Comparison of ENCODE assay signal across 22 cellular contexts in the genomic region with DNA sequence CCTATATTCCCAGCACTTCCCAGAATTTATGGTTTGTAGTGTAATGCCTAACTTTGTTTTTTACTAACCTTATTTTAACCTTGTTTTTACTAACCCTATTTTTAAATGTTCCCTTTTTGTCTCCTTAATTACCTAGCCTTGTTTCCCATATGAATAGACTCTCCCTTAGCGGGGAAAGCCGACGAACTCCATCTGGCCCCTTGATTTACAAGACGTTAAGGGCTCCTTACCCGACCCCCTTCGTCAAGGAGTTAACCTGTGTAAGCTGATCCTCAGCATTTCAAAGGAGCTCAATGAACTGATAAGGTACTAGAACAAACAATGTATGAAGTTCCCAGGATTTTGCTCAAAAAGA. TPM values are rescaled to one million over a fixed set of nuclear protein-coding genes. Genes with fewer than 3 reads are reported as not detected.
DNase-seq lines count a peak whose midpoint lies in the region; ATAC-seq, FAIRE-seq and TF ChIP-seq lines count a peak whose summit lies in the region.
"Had no signal": no experiment of that assay in that cellular context is flagged by ENCODE, and none has a peak within 500 bp of the region (broad histone marks: within the 10 kb centered on the region; RNA-seq: fewer than 3 reads in every experiment).

No MANE protein-coding gene starts in this region.

- POLR2A ChIA-PET in GM12878 (lab: Charles Lee), result interaction anchor here (0.5 to 3.2 kb wide), 11 partner anchors 15 to 865 kb away, joined by 3 to 76 read pairs (median 4); partner anchors contain the start of genes APOBEC3D, APOBEC3H and CBX7

- peaks cover 3% of the 10 kb centered on the region for H3K27me3 Mint-ChIP-seq in IgD-negative memory B cell
- no peaks in the 10 kb centered on the region for H3K27me3 Mint-ChIP-seq in mesothelial cell of epicardium (ENCODE audit: low read depth)

- H3K9me3 ChIP-seq in GM12878 (replicated peaks; ENCODE audit: control insufficient read depth, insufficient read depth, low read length), result no peaks in the 10 kb centered on the region
- H3K9me3 ChIP-seq: BE2C, right atrium auricular region, tibial artery had no signal

- no peak for TF ChIP-seq RAD21 in GM12878 (IDR thresholded peaks at IDR 0.05; ENCODE audit: insufficient read depth, low read depth, low read length)

- no peaks in the 10 kb centered on the region for H3K27me3 ChIP-seq in GM12878 (replicated peaks in 1 of 2; ENCODE audit: control insufficient read depth in 2 of 2, insufficient read depth in 2 of 2, low read length in 1 of 2)
- H3K27me3 ChIP-seq in dorsolateral prefrontal cortex, result no peaks in the 10 kb centered on the region
- H3K27me3 ChIP-seq: BE2C, right atrium auricular region had no signal

- H3K9me3 Mint-ChIP-seq in IgD-negative memory B cell (no peaks in the 10 kb centered on the region), mesothelial cell of epicardium (no peaks in the 10 kb centered on the region)
- H3K9me3 Mint-ChIP-seq: activated naive CD4-positive, alpha-beta T cell treated with anti-CD3 and anti-CD28 coated beads for 36 hours had no signal

- peak overlapping the region; percentile 12; the same call in 1 of the 2 replicates for H3K4me3 ChIP-seq in GM12878
- H3K4me3 ChIP-seq in dorsolateral prefrontal cortex, result no peak overlapping the region
- H3K4me3 ChIP-seq: right atrium auricular region, SK-N-MC, tibial artery had no signal

- TF ChIP-seq POLR2A in GM12878 (IDR thresholded peaks at IDR 0.05; ENCODE audit: low read depth, low read length), result no peak

- in situ Hi-C loops in GM12878 (cut with MboI), result no loop called here

- RAD21 ChIA-PET in GM12878 (lab: Charles Lee; ENCODE audit: unreplicated experiment), result interaction anchor here (0.7 to 3.2 kb wide), 11 partner anchors 15 to 245 kb away, joined by 3 to 85 read pairs (median 6); partner anchors contain the start of genes APOBEC3C, APOBEC3H and CBX6

- H4K20me1 ChIP-seq in GM12878 (ENCODE audit: control insufficient read depth, insufficient read depth), result no peaks in the 10 kb centered on the region

- peak overlapping the region; percentile 50; the same call in 1 of the 2 replicates for H3K4me2 ChIP-seq in GM12878 (ENCODE audit: control insufficient read depth, insufficient read depth)

- no peak for FAIRE-seq in GM12878 (lab: Jason Lieb, UNC)

- no peaks in the 10 kb centered on the region for H3K79me2 ChIP-seq in GM12878 (ENCODE audit: control insufficient read depth, insufficient read depth, low read length)

- WGBS in GM12878 (ENCODE audit: insufficient coverage, insufficient replicate concordance, low lambda C conversion rate, missing lambda C conversion rate), result 23% methylated on average over 6 of the region's 6 CpGs

- TF ChIP-seq EP300 in GM12878 (IDR thresholded peaks at IDR 0.05; ENCODE audit: borderline replicate concordance in 1 of 2, control insufficient read depth in 1 of 2, low read depth in 2 of 2, low read length in 2 of 2), result no peak

- no peak for TF ChIP-seq CTCF in GM12878 (IDR thresholded peaks at IDR 0.05 in 2 of 3, conservative IDR thresholded peaks at IDR 0.05 in 1 of 3; ENCODE audit: control insufficient read depth in 2 of 3, extremely low read depth in 1 of 3, insufficient read depth in 1 of 3, low read depth in 3 of 3, low read length in 3 of 3)
- TF ChIP-seq CTCF in mesothelial cell of epicardium (IDR thresholded peaks at IDR 0.05; ENCODE audit: unreplicated experiment), result no peak
- no peak for TF ChIP-seq CTCF in dorsolateral prefrontal cortex (IDR thresholded peaks at IDR 0.05 in 54 of 56, conservative IDR thresholded peaks at IDR 0.05 in 2 of 56; ENCODE audit: low read depth in 1 of 56, partially characterized antibody in 56 of 56)

- H3K9ac ChIP-seq in GM12878 (ENCODE audit: control insufficient read depth, insufficient read depth, low read length), result no peak overlapping the region

- H3K4me1 Mint-ChIP-seq in IgD-negative memory B cell (peaks cover 43 to 51% (median 47%) of the 10 kb centered on the region in 3 donors), mesothelial cell of epicardium (peaks cover 43% of the 10 kb centered on the region)

- H3K27ac Mint-ChIP-seq in IgD-negative memory B cell (peak overlapping the region in 2 of 3 donors; percentile 42 to 63), mesothelial cell of epicardium (peak overlapping the region; percentile 84)
- H3K27ac Mint-ChIP-seq: activated naive CD4-positive, alpha-beta T cell treated with anti-CD3 and anti-CD28 coated beads for 36 hours had no signal

- no peaks in the 10 kb centered on the region for H3K36me3 ChIP-seq in GM12878 (ENCODE audit: control insufficient read depth in 2 of 2, insufficient read depth in 2 of 2, low read length in 1 of 2)
- H3K36me3 ChIP-seq: BE2C, right atrium auricular region, tibial artery had no signal

- H3K4me1 ChIP-seq in GM12878 (ENCODE audit: control insufficient read depth, insufficient read depth, low read length), result peaks cover 51% of the 10 kb centered on the region
- H3K4me1 ChIP-seq: right atrium auricular region, tibial artery had no signal

- CTCF ChIA-PET in GM12878 (lab: Yijun Ruan, JAX), result interaction anchor here (0.6 to 3.2 kb wide), 11 partner anchors 12 to 244 kb away, joined by 3 to 39 read pairs (median 3); partner anchors contain the start of gene APOBEC3H

- H2AFZ ChIP-seq in GM12878 (ENCODE audit: control insufficient read depth, low read depth, low read length), result no peak overlapping the region

- H3K27ac ChIP-seq in GM12878 (ENCODE audit: control insufficient read depth, insufficient read depth), result peak overlapping the region; percentile 96
- no peak overlapping the region for H3K27ac ChIP-seq in dorsolateral prefrontal cortex
- H3K27ac ChIP-seq: 22Rv1, right atrium auricular region, SK-N-MC, tibial artery had no signal

- H3K4me3 Mint-ChIP-seq in IgD-negative memory B cell, result no peak overlapping the region
- peak overlapping the region; percentile 22 for H3K4me3 Mint-ChIP-seq in mesothelial cell of epicardium
- H3K4me3 Mint-ChIP-seq: activated naive CD4-positive, alpha-beta T cell treated with anti-CD3 and anti-CD28 coated beads for 36 hours had no signal

- intact Hi-C loops in GM12878 (cut with micrococcal nuclease; ENCODE audit: unreplicated experiment), result no loop called here
- intact Hi-C loops in dorsolateral prefrontal cortex (cut with DNase I), result no loop called here

- DNase-seq in DMS 273 (lab: John Stamatoyannopoulos, UW; ENCODE audit: unreplicated experiment) (peak; percentile 12), DMS 273 treated with DMSO at 0.1 percent for 48 hours (lab: John Stamatoyannopoulos, UW) (no peak), GM12878 (ENCODE audit: low read depth, low spot score) (no peak), mesothelial cell of epicardium (ENCODE audit: low spot score in 2 of 2, unreplicated experiment in 2 of 2) (no peak), NCI-H510A (lab: John Stamatoyannopoulos, UW) (no peak), dorsolateral prefrontal cortex (no peak), HT-29 (ENCODE audit: low spot score) (no peak)
- DNase-seq: activated CD8-positive, alpha-beta memory T cell treated with anti-CD3 and anti-CD28 coated beads, Interleukin-2, amount 50 U/mL, for 4 hours; BE2C; GF-D8; left cardiac atrium; MV-4-11; NCI-H2029; NCI-H526; tibial artery had no signal

- no TSS peak for BruUV-seq in GM12878 (replicated peaks; lab: Mats Ljungman, UMichigan)

- no peaks in the 10 kb centered on the region for H3K36me3 Mint-ChIP-seq in IgD-negative memory B cell
- H3K36me3 Mint-ChIP-seq in mesothelial cell of epicardium, result no peaks in the 10 kb centered on the region

- ATAC-seq in GM12878, result no peak
- ATAC-seq: left cardiac atrium, Panc1 had no signal

- SMC1A ChIA-PET in GM12878 (lab: Charles Lee; ENCODE audit: uncharacterized antibody, unreplicated experiment), result interaction anchor here (0.8 to 7.0 kb wide), 11 partner anchors 15 to 172 kb away, joined by 3 to 126 read pairs (median 6); partner anchors contain the start of gene APOBEC3H

RNA-seq across cellular contexts. Expression of gene APOBEC3H, which starts 17.1 kb away (rescaled TPM):
- polyA plus RNA-seq in IgD-negative memory B cell, result 0.48 TPM
- 8.9 and 9.1 TPM in 2 replicates for total RNA-seq in GM12878 (2013; cell fraction: nucleolus; rRNA removed)
- 10.9 and 12.6 TPM in 2 replicates for total RNA-seq in GM12878 (2014; rRNA removed)
- 10.0 and 11.2 TPM in 2 replicates for total RNA-seq in GM12878 (2014; rRNA removed; fragmentation: Illumina TruSeq; extraction: Trizol)
- 7.5 and 9.4 TPM in 2 replicates for total RNA-seq in GM12878 (2021)
- polyA plus RNA-seq in GM12878 (2011; ENCODE audit: low read depth), result 15.9 TPM
- 8.6 and 11.3 TPM in 2 replicates for polyA plus RNA-seq in GM12878 (2011; rRNA removed)
- 12.7 and 13.6 TPM in 2 replicates for polyA plus RNA-seq in GM12878 (2011; cell fraction: cytosol; rRNA removed)
- polyA plus RNA-seq in GM12878 (2011; cell fraction: nucleus; rRNA removed), result 12.1 and 14.9 TPM in 2 replicates
- polyA plus RNA-seq in GM12878 (2012), result 13.0 and 14.2 TPM in 2 replicates
- polyA plus RNA-seq in GM12878 (2014; fragmentation: Illumina TruSeq; extraction: Trizol), result 16.0 and 18.0 TPM in 2 replicates
- polyA plus RNA-seq in GM12878 (2014; fragmentation: Nextera tagmentation; extraction: Ambion mirVana), result 10 to 100 TPM; 20.3 to 23.0 TPM
- 16.5 and 18.4 TPM in 2 replicates for polyA plus RNA-seq in GM12878 (2014; rRNA removed)
- polyA plus RNA-seq in GM12878 (2016; fragmentation: Nextera tagmentation; extraction: Ambion mirVana), result 10 to 100 TPM; 14.6 to 15.0 TPM
- polyA minus RNA-seq in GM12878 (2011; rRNA and poly(A)+ RNA removed), result 11.8 and 23.2 TPM in 2 replicates
- polyA minus RNA-seq in GM12878 (2011; cell fraction: cytosol; rRNA and poly(A)+ RNA removed), result 4.5 and 5.5 TPM in 2 replicates
- 18.3 and 20.2 TPM in 2 replicates for polyA minus RNA-seq in GM12878 (2011; cell fraction: nucleus; rRNA and poly(A)+ RNA removed)
- 0.49 TPM in 1 of 3 replicates, not detected in the others for total RNA-seq in mesothelial cell of epicardium
- total RNA-seq in dorsolateral prefrontal cortex, result 1 to 10 TPM in 4 of 120 experiments, under 1 TPM in 4, not detected in 112; 0.40 to 1.4 (median 0.89) TPM
- not detected in 2 replicates for total RNA-seq in HT-29 (2014; rRNA removed; shearing (Covaris generic))
- total RNA-seq: cerebellum had no signal

RNA-seq across cellular contexts. Expression of gene APOBEC3G, which starts 37.1 kb away (rescaled TPM):
- 90.7 TPM for polyA plus RNA-seq in IgD-negative memory B cell
- 104 and 109 TPM in 2 replicates for total RNA-seq in GM12878 (2013; cell fraction: nucleolus; rRNA removed)
- 152 and 164 TPM in 2 replicates for total RNA-seq in GM12878 (2014; rRNA removed)
- total RNA-seq in GM12878 (2014; rRNA removed; fragmentation: Illumina TruSeq; extraction: Trizol), result 127 and 132 TPM in 2 replicates
- 102 and 103 TPM in 2 replicates for total RNA-seq in GM12878 (2021)
- 42.7 TPM for polyA plus RNA-seq in GM12878 (2011; ENCODE audit: low read depth)
- polyA plus RNA-seq in GM12878 (2011; rRNA removed), result 170 and 174 TPM in 2 replicates
- polyA plus RNA-seq in GM12878 (2011; cell fraction: cytosol; rRNA removed), result 156 and 159 TPM in 2 replicates
- 117 and 133 TPM in 2 replicates for polyA plus RNA-seq in GM12878 (2011; cell fraction: nucleus; rRNA removed)
- 52.0 and 75.4 TPM in 2 replicates for polyA plus RNA-seq in GM12878 (2012)
- 168 and 171 TPM in 2 replicates for polyA plus RNA-seq in GM12878 (2014; fragmentation: Illumina TruSeq; extraction: Trizol)
- 100 to 1,000 TPM; 146 to 232 TPM for polyA plus RNA-seq in GM12878 (2014; fragmentation: Nextera tagmentation; extraction: Ambion mirVana)
- 170 and 181 TPM in 2 replicates for polyA plus RNA-seq in GM12878 (2014; rRNA removed)
- polyA plus RNA-seq in GM12878 (2016; fragmentation: Nextera tagmentation; extraction: Ambion mirVana), result 100 to 1,000 TPM; 151 to 152 TPM
- polyA minus RNA-seq in GM12878 (2011; rRNA and poly(A)+ RNA removed), result 122 and 167 TPM in 2 replicates
- polyA minus RNA-seq in GM12878 (2011; cell fraction: cytosol; rRNA and poly(A)+ RNA removed), result 49.8 and 63.6 TPM in 2 replicates
- 43.2 and 60.9 TPM in 2 replicates for polyA minus RNA-seq in GM12878 (2011; cell fraction: nucleus; rRNA and poly(A)+ RNA removed)
- 5.5 to 6.7 TPM (median 6.1 TPM) in 3 replicates for total RNA-seq in mesothelial cell of epicardium
- total RNA-seq in dorsolateral prefrontal cortex, result 1 to 10 TPM in 115 of 120 experiments, under 1 TPM in 5; 0.60 to 7.1 (median 2.7) TPM
- 0.97 TPM in 1 of 2 replicates, not detected in the other for total RNA-seq in HT-29 (2014; rRNA removed; shearing (Covaris generic))

RNA-seq across cellular contexts. Expression of gene CBX7, which starts 38.3 kb away (rescaled TPM):
- polyA plus RNA-seq in IgD-negative memory B cell, result 35.4 TPM
- total RNA-seq in GM12878 (2013; cell fraction: nucleolus; rRNA removed), result 41.7 and 53.2 TPM in 2 replicates
- total RNA-seq in GM12878 (2014; rRNA removed), result 6.0 and 7.1 TPM in 2 replicates
- 4.0 and 4.7 TPM in 2 replicates for total RNA-seq in GM12878 (2014; rRNA removed; fragmentation: Illumina TruSeq; extraction: Trizol)
- total RNA-seq in GM12878 (2021), result 13.5 and 13.6 TPM in 2 replicates
- polyA plus RNA-seq in GM12878 (2011; ENCODE audit: low read depth), result 8.1 TPM
- 9.7 and 15.2 TPM in 2 replicates for polyA plus RNA-seq in GM12878 (2011; rRNA removed)
- polyA plus RNA-seq in GM12878 (2011; cell fraction: cytosol; rRNA removed), result 16.7 and 22.1 TPM in 2 replicates
- polyA plus RNA-seq in GM12878 (2011; cell fraction: nucleus; rRNA removed), result 40.9 and 48.3 TPM in 2 replicates
- 18.0 and 19.0 TPM in 2 replicates for polyA plus RNA-seq in GM12878 (2012)
- 4.7 and 7.6 TPM in 2 replicates for polyA plus RNA-seq in GM12878 (2014; fragmentation: Illumina TruSeq; extraction: Trizol)
- polyA plus RNA-seq in GM12878 (2014; fragmentation: Nextera tagmentation; extraction: Ambion mirVana), result under 1 TPM; 0.18 to 0.64 TPM
- polyA plus RNA-seq in GM12878 (2014; rRNA removed), result 13.9 and 17.2 TPM in 2 replicates
- polyA plus RNA-seq in GM12878 (2016; fragmentation: Nextera tagmentation; extraction: Ambion mirVana), result 1 to 10 TPM; 2.7 to 5.1 TPM
- polyA minus RNA-seq in GM12878 (2011; rRNA and poly(A)+ RNA removed), result 11.4 and 20.2 TPM in 2 replicates
- 7.2 and 7.4 TPM in 2 replicates for polyA minus RNA-seq in GM12878 (2011; cell fraction: cytosol; rRNA and poly(A)+ RNA removed)
- polyA minus RNA-seq in GM12878 (2011; cell fraction: nucleus; rRNA and poly(A)+ RNA removed), result 11.5 and 21.8 TPM in 2 replicates
- total RNA-seq in mesothelial cell of epicardium, result 10.7 to 13.2 TPM (median 11.0 TPM) in 3 replicates
- total RNA-seq in dorsolateral prefrontal cortex, result 100 to 1,000 TPM; 112 to 229 (median 170) TPM
- 7.3 and 8.6 TPM in 2 replicates for total RNA-seq in HT-29 (2014; rRNA removed; shearing (Covaris generic))

Comparison
In these comparisons a context has a peak if more than half of its experiments do, and no peak if none do; other contexts are left out.
1. RNA of gene APOBEC3G, which starts 37.1 kb away (total RNA-seq): 102 to 164 TPM in GM12878; 5.5 to 6.7 TPM in mesothelial cell of epicardium, 0.60 to 7.1 TPM in dorsolateral prefrontal cortex and 0.97 TPM in HT-29; every median in the first group is over 10 times any median in the second.